ENCODE assay signal across 19 cellular contexts in genomic region chr1:23545851-23546250, GRCh38. TPM values are rescaled to one million over a fixed set of nuclear protein-coding genes. Genes with fewer than 3 reads are reported as not detected.
DNase-seq lines count a peak whose midpoint lies in the region; ATAC-seq and TF ChIP-seq lines count a peak whose summit lies in the region.
"Had no signal": no experiment of that assay in that cellular context is flagged by ENCODE, and none has a peak within 500 bp of the region (broad histone marks: within the 10 kb centered on the region; RNA-seq: fewer than 3 reads in every experiment).

No MANE protein-coding gene starts in this region.

- POLR2A ChIA-PET in activated CD4-positive, alpha-beta T cell treated with anti-CD3 and anti-CD28 coated beads, Interleukin-2, amount 10 ng/mL, durations not matched to agents 7 days and 5 days (lab: Charles Lee), result interaction anchor here (0.7 kb wide), 1 partner anchor 64 kb away, joined by 3 read pairs; no protein-coding TSS in a partner anchor

- no peaks in the 10 kb centered on the region for H3K36me3 ChIP-seq in mucosa of rectum (ENCODE audit: control insufficient read depth in 2 of 2, insufficient read depth in 2 of 2, low read length in 2 of 2)
- H3K36me3 ChIP-seq in psoas muscle (ENCODE audit: insufficient read depth in 1 of 2, low read depth in 1 of 2), result no peaks in the 10 kb centered on the region
- H3K36me3 ChIP-seq: BE2C, SJSA1 had no signal

- no peak for ATAC-seq in psoas muscle
- ATAC-seq: Panc1 had no signal

- H3K4me3 ChIP-seq in mucosa of rectum (ENCODE audit: low read length in 2 of 2), result no peak overlapping the region
- no peak overlapping the region for H3K4me3 ChIP-seq in psoas muscle
- H3K4me3 ChIP-seq: SJSA1 had no signal

- no peak overlapping the region for H3K4me3 Mint-ChIP-seq in activated CD4-positive, alpha-beta T cell treated with anti-CD3 and anti-CD28 coated beads, Interleukin-2, amount 10 ng/mL, durations not matched to agents 7 days and 5 days
- H3K4me3 Mint-ChIP-seq: CD4-positive, alpha-beta memory T cell had no signal

- H3K27me3 ChIP-seq in mucosa of rectum (ENCODE audit: control insufficient read depth in 2 of 2, insufficient read depth in 2 of 2, low read length in 2 of 2) (no peaks in the 10 kb centered on the region), psoas muscle (ENCODE audit: insufficient read depth in 3 of 3, low read length in 2 of 3) (no peaks in the 10 kb centered on the region)
- H3K27me3 ChIP-seq: BE2C, SJSA1 had no signal

- H3K9me3 Mint-ChIP-seq in activated CD4-positive, alpha-beta T cell treated with anti-CD3 and anti-CD28 coated beads, Interleukin-2, amount 10 ng/mL, durations not matched to agents 7 days and 5 days, result no peaks in the 10 kb centered on the region
- H3K9me3 Mint-ChIP-seq: CD4-positive, alpha-beta memory T cell had no signal

- peak overlapping the region; percentile 86 for H3K27ac ChIP-seq in VCaP
- H3K27ac ChIP-seq in mucosa of rectum (ENCODE audit: low read depth in 2 of 2, low read length in 2 of 2), result peak overlapping the region; percentile 75 to 91
- H3K27ac ChIP-seq in psoas muscle, result no peak overlapping the region
- H3K27ac ChIP-seq: KMS-11, SJSA1 had no signal

- H3K27me3 Mint-ChIP-seq in activated CD4-positive, alpha-beta T cell treated with anti-CD3 and anti-CD28 coated beads, Interleukin-2, amount 10 ng/mL, durations not matched to agents 7 days and 5 days, result no peaks in the 10 kb centered on the region
- H3K27me3 Mint-ChIP-seq: CD4-positive, alpha-beta memory T cell had no signal

- peak overlapping the region in 1 of 2 donors; percentile 24 for H3K9ac ChIP-seq in mucosa of rectum (ENCODE audit: low read depth in 1 of 2, low read length in 2 of 2)
- H3K9ac ChIP-seq: KMS-11 had no signal

- H3K4me1 Mint-ChIP-seq in activated CD4-positive, alpha-beta T cell treated with anti-CD3 and anti-CD28 coated beads, Interleukin-2, amount 10 ng/mL, durations not matched to agents 7 days and 5 days, result peaks cover 8% of the 10 kb centered on the region

- WGBS in psoas muscle, 3 donors, result 90 to 98% (median 92%) methylated on average over 9 of the region's 9 CpGs

- H3K4me1 ChIP-seq in mucosa of rectum (ENCODE audit: control insufficient read depth in 2 of 2, insufficient read depth in 2 of 2, low read length in 2 of 2) (peaks cover 27 to 32% of the 10 kb centered on the region in 2 donors), psoas muscle (no peaks in the 10 kb centered on the region)

- peak overlapping the region; percentile 64 for H3K27ac Mint-ChIP-seq in activated CD4-positive, alpha-beta T cell treated with anti-CD3 and anti-CD28 coated beads, Interleukin-2, amount 10 ng/mL, durations not matched to agents 7 days and 5 days
- H3K27ac Mint-ChIP-seq: CD4-positive, alpha-beta memory T cell had no signal

- no peak for DNase-seq in activated CD4-positive, alpha-beta T cell treated with anti-CD3 and anti-CD28 coated beads, Interleukin-2, amount 10 ng/mL, durations not matched to agents 7 days and 5 days
- no peak for DNase-seq in activated CD4-positive, alpha-beta T cell treated with anti-CD3 and anti-CD28 coated beads for 48 hours
- no peak for DNase-seq in psoas muscle
- no peak for DNase-seq in NCI-H2107 (lab: John Stamatoyannopoulos, UW)
- DNase-seq in posterior cingulate gyrus, result no peak
- no peak for DNase-seq in NCI-H2171 treated with DMSO at 0.1 percent for 48 hours (lab: John Stamatoyannopoulos, UW)
- DNase-seq: 8988T; BE2C; CD4-positive, alpha-beta memory T cell; EL; MV-4-11; NCI-H187 treated with DMSO at 0.1 percent for 48 hours; NCI-H345; NCI-H524 treated with DMSO at 0.1 percent for 48 hours had no signal

- no peaks in the 10 kb centered on the region for H3K9me3 ChIP-seq in mucosa of rectum (ENCODE audit: control insufficient read depth in 2 of 2, low read length in 2 of 2)
- no peaks in the 10 kb centered on the region for H3K9me3 ChIP-seq in psoas muscle
- H3K9me3 ChIP-seq: BE2C, SJSA1 had no signal

- H3K36me3 Mint-ChIP-seq in activated CD4-positive, alpha-beta T cell treated with anti-CD3 and anti-CD28 coated beads, Interleukin-2, amount 10 ng/mL, durations not matched to agents 7 days and 5 days (ENCODE audit: low read depth), result no peaks in the 10 kb centered on the region
- H3K36me3 Mint-ChIP-seq: CD4-positive, alpha-beta memory T cell had no signal

- CTCF ChIA-PET in activated CD4-positive, alpha-beta T cell treated with anti-CD3 and anti-CD28 coated beads, Interleukin-2, amount 10 ng/mL, durations not matched to agents 7 days and 5 days (lab: Charles Lee), result interaction anchor here (0.7 to 3.9 kb wide), 10 partner anchors 8 to 1515 kb away, joined by 3 to 79 read pairs (median 8); partner anchors contain the start of gene RPL11

- intact Hi-C loops in psoas muscle (cut with DNase I) (loop anchor here in 1 of 2 donors (2.0 kb wide), 1 partner anchor 93 kb away; no protein-coding TSS in a partner anchor), posterior cingulate gyrus (cut with DNase I) (no loop called here)

- no peak for TF ChIP-seq CTCF in VCaP (conservative IDR thresholded peaks at IDR 0.05)
- no peak for TF ChIP-seq CTCF in psoas muscle (IDR thresholded peaks at IDR 0.05)

RNA-seq across cellular contexts. Expression of gene ID3, which starts 13.4 kb away (rescaled TPM):
- total RNA-seq in activated CD4-positive, alpha-beta T cell treated with anti-CD3 and anti-CD28 coated beads, Interleukin-2, amount 10 ng/mL, durations not matched to agents 7 days and 5 days, result 10 to 100 TPM; 62.7 to 65.2 TPM
- 10 to 100 TPM; 17.8 to 97.3 (median 81.2) TPM for total RNA-seq in psoas muscle
- polyA plus RNA-seq in psoas muscle, result 100 to 1,000 TPM in 1 of 3 donors, 10 to 100 TPM in 2; 26.8 to 126 (median 33.7) TPM

RNA-seq across cellular contexts. Expression of gene E2F2, which starts 14.8 kb away (rescaled TPM):
- 100 to 1,000 TPM; 107 to 112 TPM for total RNA-seq in activated CD4-positive, alpha-beta T cell treated with anti-CD3 and anti-CD28 coated beads, Interleukin-2, amount 10 ng/mL, durations not matched to agents 7 days and 5 days
- under 1 TPM in 3 of 4 donors, not detected in 1; 0.06 to 0.32 (median 0.17) TPM for total RNA-seq in psoas muscle
- under 1 TPM in 2 of 3 donors, not detected in 1; 0.03 to 0.05 TPM for polyA plus RNA-seq in psoas muscle

Comparison
In these comparisons a context has a peak if more than half of its experiments do, and no peak if none do; other contexts are left out.
1. RNA of gene E2F2, which starts 14.8 kb away (total RNA-seq): 107 to 112 TPM in activated CD4-positive, alpha-beta T cell treated with anti-CD3 and anti-CD28 coated beads, Interleukin-2, amount 10 ng/mL, durations not matched to agents 7 days and 5 days; 0.06 to 0.32 TPM in psoas muscle; every median in the first group is over 10 times any median in the second.